35 cellular contexts compared by ENCODE assay signal in the genomic region with DNA sequence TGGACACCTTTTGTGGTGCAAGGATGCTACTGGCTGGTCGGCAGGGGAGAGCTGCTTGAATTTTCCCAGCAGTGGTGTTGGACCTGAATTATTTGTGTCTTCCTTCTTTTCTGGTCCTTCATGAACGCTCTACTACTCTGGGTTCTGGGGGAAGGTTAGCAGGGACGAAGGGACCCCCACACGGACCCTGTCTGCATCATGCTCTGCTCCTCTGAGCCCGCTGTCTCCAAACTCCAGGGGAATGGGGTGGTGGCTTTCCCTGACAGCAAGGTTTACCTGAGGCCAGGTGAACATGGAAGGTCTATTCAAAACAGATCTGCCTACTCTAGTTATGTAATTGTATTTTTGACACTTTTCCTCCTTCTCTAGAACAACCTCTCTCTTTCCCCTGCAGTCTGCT.
"Had no signal": no experiment of that assay in that cellular context is flagged by ENCODE, and none has a peak within 500 bp of the region (broad histone marks: within the 10 kb centered on the region; RNA-seq: fewer than 3 reads in every experiment).

No MANE protein-coding gene starts in this region.

- H3K36me3 ChIP-seq: MG63 had no signal

- H3K4me2 ChIP-seq: KMS-11 had no signal

- H3K9me3 ChIP-seq: MG63 had no signal

- H3K27me3 ChIP-seq: MG63 had no signal

- H3K4me3 ChIP-seq: MG63 had no signal

- DNase-seq: Karpas-422, Kasumi-1, MG63, MM.1S, MV-4-11, NCI-H1048, NCI-H1092, NCI-H1092 treated with DMSO at 0.1 percent for 48 hours, NCI-H1105, NCI-H1105 treated with DMSO at 0.1 percent for 48 hours, NCI-H1417, NCI-H1417 treated with DMSO at 0.1 percent for 48 hours, NCI-H1436, NCI-H1436 treated with DMSO at 0.1 percent for 48 hours, NCI-H146, NCI-H1694, NCI-H1694 treated with DMSO at 0.1 percent for 48 hours, NCI-H187, NCI-H187 treated with DMSO at 0.1 percent for 48 hours, NCI-H1930, NCI-H2029, NCI-H2029 treated with DMSO at 0.1 percent for 48 hours, NCI-H2081, NCI-H2081 treated with DMSO at 0.1 percent for 48 hours, NCI-H2107, NCI-H2171, NCI-H2171 treated with DMSO at 0.1 percent for 48 hours, NCI-H2227 treated with DMSO at 0.1 percent for 48 hours, NCI-H226, NCI-H345, NCI-H446, NCI-H446 treated with DMSO at 0.1 percent for 48 hours, NCI-H510A, NCI-H510A treated with DMSO at 0.1 percent for 48 hours had no signal

- H3K9ac ChIP-seq: KMS-11 had no signal

- H3K27ac ChIP-seq: KMS-11 had no signal
